Comparison of ENCODE assay signal across 8 cellular contexts in the genomic region with DNA sequence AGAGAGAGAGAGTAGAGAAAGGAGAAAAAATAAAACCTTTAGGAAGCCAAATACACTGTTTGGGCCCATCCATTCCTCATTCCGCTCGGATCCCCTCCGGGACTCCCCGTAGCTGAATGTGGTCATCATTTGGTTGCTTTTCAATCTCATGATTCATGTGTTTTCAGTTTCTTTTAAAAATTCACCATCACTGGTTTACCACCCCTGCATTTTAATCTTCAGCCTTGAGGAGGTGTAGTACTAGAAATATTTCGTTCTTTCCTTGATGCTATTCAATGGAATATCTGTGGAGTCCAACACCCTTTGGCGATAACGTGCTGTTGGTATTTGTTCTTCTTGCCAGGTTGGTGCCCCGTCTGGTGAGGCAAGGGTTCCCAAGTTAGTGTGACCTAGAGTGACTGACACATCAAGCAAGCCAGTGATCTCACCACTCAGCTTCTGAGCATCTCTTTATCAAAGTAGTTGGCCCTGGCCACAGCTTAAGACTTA.
DNase-seq lines count a peak whose midpoint lies in the region; ATAC-seq and TF ChIP-seq lines count a peak whose summit lies in the region.

No MANE protein-coding gene starts in this region.

- no peaks in the 10 kb centered on the region for H3K36me3 ChIP-seq in OCI-LY1 (ENCODE audit: insufficient read depth, low read length)
- H3K36me3 ChIP-seq in duodenal mucosa (ENCODE audit: control insufficient read depth in 1 of 2, insufficient read depth in 2 of 2, low read length in 2 of 2): peaks cover 0 to 4% of the 10 kb centered on the region in 2 donors

- H3K9me3 ChIP-seq in OCI-LY1 (ENCODE audit: low read length) (no peaks in the 10 kb centered on the region), duodenal mucosa (ENCODE audit: control insufficient read depth in 1 of 2, low read length in 2 of 2) (no peaks in the 10 kb centered on the region)

- H3K9ac ChIP-seq in OCI-LY1 (ENCODE audit: low read length): peak overlapping the region; percentile 58
- peak overlapping the region in 1 of 2 donors; percentile 4 for H3K9ac ChIP-seq in duodenal mucosa (ENCODE audit: low read depth in 1 of 2, low read length in 2 of 2)

- H3K27ac ChIP-seq in OCI-LY1 (ENCODE audit: low read depth, low read length, poor library complexity, severe bottlenecking) (peak overlapping the region; percentile 96), duodenal mucosa (ENCODE audit: low read depth, low read length) (peak overlapping the region; percentile 26)

- no peaks in the 10 kb centered on the region for H3K27me3 ChIP-seq in OCI-LY1 (ENCODE audit: insufficient read depth, low read length)
- H3K27me3 ChIP-seq in duodenal mucosa (ENCODE audit: control insufficient read depth in 1 of 2, insufficient read depth in 2 of 2, low read length in 2 of 2): no peaks in the 10 kb centered on the region

- TF ChIP-seq CTCF in GM12865 (IDR thresholded peaks at IDR 0.05; ENCODE audit: insufficient read depth, low read depth, low read length, missing control alignments) (no peak), OCI-LY1 (IDR thresholded peaks at IDR 0.05; ENCODE audit: low read length) (no peak)

- DNase-seq in GM12865 (ENCODE audit: low read depth): peak; percentile 83
- peak; percentile 9 to 25 for DNase-seq in stimulated activated CD4-positive, alpha-beta T cell treated with anti-CD3 and anti-CD28 coated beads, Interleukin-4, amount 100 ng/mL, for 4 hours
- DNase-seq in NCI-H1436 (lab: John Stamatoyannopoulos, UW): no peak
- DNase-seq in NCI-H2081 (lab: John Stamatoyannopoulos, UW): no peak
- DNase-seq in Kasumi-1 (lab: John Stamatoyannopoulos, UW): no peak

- peaks cover 51% of the 10 kb centered on the region for H3K4me1 ChIP-seq in OCI-LY1 (ENCODE audit: insufficient read depth, low read length, severe bottlenecking)
- H3K4me1 ChIP-seq in duodenal mucosa (ENCODE audit: control insufficient read depth in 1 of 2, insufficient read depth in 2 of 2, low read length in 2 of 2): peaks cover 4 to 5% of the 10 kb centered on the region in 2 donors

- peak overlapping the region; percentile 47 for H2AFZ ChIP-seq in OCI-LY1 (ENCODE audit: low read length)

- H3K4me3 ChIP-seq in GM12865 (ENCODE audit: low read depth, low read length) (peak overlapping the region; percentile 55), OCI-LY1 (ENCODE audit: low read depth, low read length, poor library complexity, severe bottlenecking) (peak overlapping the region; percentile 52), duodenal mucosa (ENCODE audit: low read depth in 1 of 2, low read length in 2 of 2) (peak overlapping the region in 1 of 2 donors; percentile 36)

- H3K9me2 ChIP-seq in OCI-LY1 (ENCODE audit: low read depth, low read length): no peaks in the 10 kb centered on the region

- H3K4me2 ChIP-seq in OCI-LY1 (ENCODE audit: low read length): peak overlapping the region; percentile 75

- no peaks in the 10 kb centered on the region for H3F3A ChIP-seq in OCI-LY1 (ENCODE audit: insufficient read depth, low read length)

- H3K79me2 ChIP-seq in OCI-LY1 (ENCODE audit: insufficient read depth, low read length): no peaks in the 10 kb centered on the region

- no peaks in the 10 kb centered on the region for H4K20me1 ChIP-seq in OCI-LY1 (ENCODE audit: insufficient read depth, low read length)

- ATAC-seq in GM21576 (IDR thresholded peaks at IDR 0.05; ENCODE audit: unreplicated experiment): peak; percentile 27

Comparison
In these comparisons a context has a peak if more than half of its experiments do, and no peak if none do; other contexts are left out.
1. DNase-seq: peak in GM12865 (single experiment) and stimulated activated CD4-positive, alpha-beta T cell treated with anti-CD3 and anti-CD28 coated beads, Interleukin-4, amount 100 ng/mL, for 4 hours (2 of 2); none in NCI-H1436 (single experiment), NCI-H2081 (0 of 2) and Kasumi-1 (0 of 2).